9 cellular contexts compared by ENCODE assay signal in genomic region chr12:56931474-56931978, GRCh38. TPM values are rescaled to one million over a fixed set of nuclear protein-coding genes. Genes with fewer than 3 reads are reported as not detected.
DNase-seq lines count a peak whose midpoint lies in the region; FAIRE-seq and TF ChIP-seq lines count a peak whose summit lies in the region.
"Had no signal": no experiment of that assay in that cellular context is flagged by ENCODE, and none has a peak within 500 bp of the region (broad histone marks: within the 10 kb centered on the region; RNA-seq: fewer than 3 reads in every experiment).

No MANE protein-coding gene starts in this region.

- no peaks in the 10 kb centered on the region for H3K79me2 ChIP-seq in smooth muscle cell (ENCODE audit: low read depth)

- no peak for FAIRE-seq in frontal cortex (lab: Jason Lieb, UNC)

- H3K4me2 ChIP-seq in smooth muscle cell = peak overlapping the region; percentile 73

- H3K9ac ChIP-seq in smooth muscle cell (ENCODE audit: low read depth) = no peak overlapping the region

- no peak for TF ChIP-seq CTCF in smooth muscle cell (IDR thresholded peaks at IDR 0.05; ENCODE audit: borderline replicate concordance, insufficient read depth, poor library complexity, severe bottlenecking)

- H3K36me3 ChIP-seq in smooth muscle cell (ENCODE audit: low read depth) = no peaks in the 10 kb centered on the region

- peak; percentile 50 for DNase-seq in activated CD8-positive, alpha-beta memory T cell treated with anti-CD3 and anti-CD28 coated beads for 24 hours
- DNase-seq in activated CD8-positive, alpha-beta memory T cell treated with anti-CD3 and anti-CD28 coated beads, Interleukin-2, amount 50 U/mL, for 48 hours = no peak
- DNase-seq in OCI-M2 (lab: John Stamatoyannopoulos, UW; ENCODE audit: unreplicated experiment) (peak; percentile 17), fibroblast of the conjunctiva (ENCODE audit: low read depth) (peak; percentile 14), smooth muscle cell (lab: John Stamatoyannopoulos, UW; ENCODE audit: unreplicated experiment) (no peak), frontal cortex (ENCODE audit: low spot score in 2 of 2) (no peak), COLO829 (ENCODE audit: low spot score) (no peak), COR-L47 (lab: John Stamatoyannopoulos, UW) (no peak)

- no peak overlapping the region for H3K4me3 ChIP-seq in smooth muscle cell

- peaks cover 26% of the 10 kb centered on the region for H3K4me1 ChIP-seq in smooth muscle cell (ENCODE audit: low read depth)

- no peaks in the 10 kb centered on the region for H3K27me3 ChIP-seq in smooth muscle cell (ENCODE audit: low read depth)

- no peaks in the 10 kb centered on the region for H3K9me3 ChIP-seq in smooth muscle cell (replicated peaks; ENCODE audit: low read depth)

- no peaks in the 10 kb centered on the region for H3F3A ChIP-seq in smooth muscle cell (ENCODE audit: low read depth)

- 41% methylated on average over 2 of the region's 2 CpGs for WGBS in smooth muscle cell (ENCODE audit: low lambda C conversion rate)

- peak overlapping the region; percentile 34 for H3K27ac ChIP-seq in smooth muscle cell (ENCODE audit: low read depth)

- H2AFZ ChIP-seq in smooth muscle cell (ENCODE audit: low read depth) = no peak overlapping the region

- H4K20me1 ChIP-seq in smooth muscle cell (ENCODE audit: low read depth) = no peaks in the 10 kb centered on the region

RNA-seq across cellular contexts. Expression of gene SDR9C7, which starts 2.7 kb away (rescaled TPM):
- total RNA-seq in smooth muscle cell (1.1 and 4.4 TPM in 2 replicates), frontal cortex (0.41 TPM)
- 0.83 and 0.97 TPM in 2 replicates for polyA plus RNA-seq in smooth muscle cell
- total RNA-seq: kidney epithelial cell had no signal

RNA-seq across cellular contexts. Expression of gene RDH16, which starts 25.9 kb away (rescaled TPM):
- total RNA-seq in smooth muscle cell (0.94 and 2.0 TPM in 2 replicates), frontal cortex (0.41 TPM)
- 0.55 and 3.4 TPM in 2 replicates for polyA plus RNA-seq in smooth muscle cell
- total RNA-seq: kidney epithelial cell had no signal

Comparison
In these comparisons a context has a peak if more than half of its experiments do, and no peak if none do; other contexts are left out.
1. DNase-seq: peak in activated CD8-positive, alpha-beta memory T cell treated with anti-CD3 and anti-CD28 coated beads for 24 hours (single experiment), OCI-M2 (single experiment) and fibroblast of the conjunctiva (single experiment); none in activated CD8-positive, alpha-beta memory T cell treated with anti-CD3 and anti-CD28 coated beads, Interleukin-2, amount 50 U/mL, for 48 hours (single experiment), smooth muscle cell (single experiment), frontal cortex (0 of 2), COLO829 (single experiment) and COR-L47 (single experiment).